20 cellular contexts compared by ENCODE assay signal in the genomic region with DNA sequence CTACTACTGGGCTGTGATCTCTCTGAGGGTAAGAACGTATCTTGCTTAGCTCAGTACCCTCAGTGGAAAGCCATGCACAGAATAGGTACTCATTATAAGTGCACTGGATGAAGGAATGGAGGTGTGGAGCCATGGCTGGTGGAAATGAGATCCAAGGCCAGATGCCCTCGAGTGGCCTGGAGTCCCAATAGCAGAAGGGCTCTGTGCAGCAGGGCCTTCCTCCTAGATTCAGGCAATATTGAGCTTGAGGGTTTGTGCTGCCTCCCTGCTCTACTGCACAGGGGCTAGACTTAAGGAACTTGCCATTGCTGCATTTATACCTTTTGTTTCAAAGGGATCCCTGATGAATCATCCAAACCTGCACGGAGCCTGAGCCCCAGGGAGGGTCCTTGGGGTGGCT. TPM values are rescaled to one million over a fixed set of nuclear protein-coding genes. Genes with fewer than 3 reads are reported as not detected.
DNase-seq lines count a peak whose midpoint lies in the region; ATAC-seq and TF ChIP-seq lines count a peak whose summit lies in the region.
"Had no signal": no experiment of that assay in that cellular context is flagged by ENCODE, and none has a peak within 500 bp of the region (broad histone marks: within the 10 kb centered on the region; RNA-seq: fewer than 3 reads in every experiment).

No MANE protein-coding gene starts in this region.

- H3K4ac ChIP-seq in H9 (ENCODE audit: low read depth, low read length) = no peak overlapping the region

- no peak overlapping the region for H2BK20ac ChIP-seq in H9 (ENCODE audit: low read depth, low read length, poor library complexity, severe bottlenecking)

- no peak overlapping the region for H4K8ac ChIP-seq in H9 (replicated peaks; ENCODE audit: insufficient read length, low read depth, low read length)

- H4K5ac ChIP-seq in H9 (ENCODE audit: insufficient read length, low read depth, low read length) = no peak overlapping the region

- no peak overlapping the region for H3T11ph ChIP-seq in H9 (ENCODE audit: low read length)

- no peaks in the 10 kb centered on the region for H4K20me1 ChIP-seq in H9 (ENCODE audit: control insufficient read depth, insufficient read depth, insufficient read length)
- H4K20me1 ChIP-seq: BLaER1 had no signal

- no peak overlapping the region for H3K27ac ChIP-seq in H9 (ENCODE audit: insufficient read length, low read depth, low read length)
- H3K27ac ChIP-seq: 22Rv1, BLaER1, C4-2B had no signal

- no peak overlapping the region for H2BK5ac ChIP-seq in H9 (ENCODE audit: insufficient read length, low read length)

- no peak overlapping the region for H3K4me2 ChIP-seq in H9 (ENCODE audit: insufficient read depth, insufficient read length, low read length)
- H3K4me2 ChIP-seq: BLaER1, GM23338 had no signal

- TF ChIP-seq CTCF in H9 (conservative IDR thresholded peaks at IDR 0.05) (no peak), osteocyte (IDR thresholded peaks at IDR 0.05) (no peak)

- no peaks in the 10 kb centered on the region for H3K27me3 ChIP-seq in H9 (ENCODE audit: insufficient read depth, low read length)
- H3K27me3 ChIP-seq: BLaER1 had no signal

- no peak overlapping the region for H3K9ac ChIP-seq in H9 (ENCODE audit: extremely low read depth, insufficient read length, low read length)
- H3K9ac ChIP-seq: BLaER1 had no signal

- H2BK12ac ChIP-seq in H9 (ENCODE audit: insufficient read length, low read depth, low read length) = no peak overlapping the region

- CTCF ChIA-PET in activated CD8-positive, alpha-beta memory T cell treated with anti-CD3 and anti-CD28 coated beads, Interleukin-2, amount 10 ng/mL, durations not matched to agents 7 days and 5 days (lab: Charles Lee) = interaction anchor here (1.4 kb wide), 1 partner anchor 12 kb away, joined by 3 read pairs; no protein-coding TSS in a partner anchor

- H3K14ac ChIP-seq in H9 (ENCODE audit: insufficient read depth, low read length) = no peak overlapping the region; the same call in 1 of the 2 replicates

- H3K23me2 ChIP-seq in H9 (ENCODE audit: insufficient read length, low read depth, low read length, poor library complexity, severe bottlenecking) = no peaks in the 10 kb centered on the region

- H3K23ac ChIP-seq in H9 (ENCODE audit: insufficient read length, low read depth, low read length) = no peak overlapping the region

- H2AK5ac ChIP-seq in H9 (ENCODE audit: insufficient read length, low read length) = no peak overlapping the region

- no peaks in the 10 kb centered on the region for H3K9me3 Mint-ChIP-seq in activated CD8-positive, alpha-beta memory T cell treated with anti-CD3 and anti-CD28 coated beads, Interleukin-2, amount 10 ng/mL, durations not matched to agents 7 days and 5 days (ENCODE audit: low read depth)
- H3K9me3 Mint-ChIP-seq in H9 (no peaks in the 10 kb centered on the region; a peak in 1 of 5 replicates), osteocyte (ENCODE audit: unreplicated experiment) (no peaks in the 10 kb centered on the region)
- H3K9me3 Mint-ChIP-seq: CD8-positive, alpha-beta T cell; GM23338; HFFc6 had no signal

- no peak overlapping the region for H2AFZ ChIP-seq in H9 (ENCODE audit: low read length)
- H2AFZ ChIP-seq: GM23338 had no signal

- H3K4me1 ChIP-seq in H9 (ENCODE audit: insufficient read depth, low read length) = no peaks in the 10 kb centered on the region
- H3K4me1 ChIP-seq: BLaER1, Caco-2, HAP-1 had no signal

- H3K4me1 Mint-ChIP-seq in activated CD8-positive, alpha-beta memory T cell treated with anti-CD3 and anti-CD28 coated beads, Interleukin-2, amount 10 ng/mL, durations not matched to agents 7 days and 5 days = no peaks in the 10 kb centered on the region
- H3K4me1 Mint-ChIP-seq in H9 = peaks cover 0 to 3% of the 10 kb centered on the region in 2 experiments; a peak in 2 of 4 replicates
- H3K4me1 Mint-ChIP-seq in osteocyte (ENCODE audit: unreplicated experiment) = no peaks in the 10 kb centered on the region
- H3K4me1 Mint-ChIP-seq: B cell; CD4-positive, CD25-positive, alpha-beta regulatory T cell; GM23338 had no signal

- no peak for ATAC-seq in activated CD8-positive, alpha-beta memory T cell treated with anti-CD3 and anti-CD28 coated beads, Interleukin-2, amount 10 ng/mL, durations not matched to agents 7 days and 5 days
- no peak for ATAC-seq in GM18873 (IDR thresholded peaks at IDR 0.05; ENCODE audit: low FRiP score, unreplicated experiment)
- ATAC-seq: CD8-positive, alpha-beta T cell; GM23338 had no signal

- peaks cover 39% of the 10 kb centered on the region for H3K27me3 Mint-ChIP-seq in activated CD8-positive, alpha-beta memory T cell treated with anti-CD3 and anti-CD28 coated beads, Interleukin-2, amount 10 ng/mL, durations not matched to agents 7 days and 5 days
- H3K27me3 Mint-ChIP-seq in H9 (ENCODE audit: low read depth) (peaks cover 33% of the 10 kb centered on the region), osteocyte (ENCODE audit: unreplicated experiment) (peaks cover 67% of the 10 kb centered on the region)

- H3K79me2 ChIP-seq in H9 (ENCODE audit: insufficient read depth, low read length) = no peaks in the 10 kb centered on the region

- no peak overlapping the region; the same call in 1 of the 2 replicates for H2BK15ac ChIP-seq in H9 (ENCODE audit: low read depth, low read length)

- no peak overlapping the region for H3K18ac ChIP-seq in H9 (ENCODE audit: insufficient read length, low read depth, low read length)

- H3K79me1 ChIP-seq in H9 (ENCODE audit: insufficient read depth, low read depth, low read length, poor library complexity, severe bottlenecking) = no peaks in the 10 kb centered on the region

- no peak overlapping the region for H3K56ac ChIP-seq in H9 (ENCODE audit: insufficient read length, low read depth, low read length)

- H3K27ac Mint-ChIP-seq in activated CD8-positive, alpha-beta memory T cell treated with anti-CD3 and anti-CD28 coated beads, Interleukin-2, amount 10 ng/mL, durations not matched to agents 7 days and 5 days = no peak overlapping the region
- no peak overlapping the region for H3K27ac Mint-ChIP-seq in H9
- no peak overlapping the region for H3K27ac Mint-ChIP-seq in osteocyte (ENCODE audit: unreplicated experiment)
- H3K27ac Mint-ChIP-seq: B cell; CD4-positive, CD25-positive, alpha-beta regulatory T cell; CD8-positive, alpha-beta T cell; GM23338; HFFc6 had no signal

- no peaks in the 10 kb centered on the region for H3K9me3 ChIP-seq in H9 (ENCODE audit: control insufficient read depth, low read depth, low read length)
- H3K9me3 ChIP-seq: BLaER1, Caco-2, HAP-1 had no signal

- no peak overlapping the region for H2BK120ac ChIP-seq in H9 (ENCODE audit: low read depth, low read length, poor library complexity, severe bottlenecking)

- no peaks in the 10 kb centered on the region for H3K36me3 Mint-ChIP-seq in activated CD8-positive, alpha-beta memory T cell treated with anti-CD3 and anti-CD28 coated beads, Interleukin-2, amount 10 ng/mL, durations not matched to agents 7 days and 5 days
- H3K36me3 Mint-ChIP-seq in H9 (ENCODE audit: insufficient read depth in 1 of 3, low read depth in 3 of 3) = no peaks in the 10 kb centered on the region
- no peaks in the 10 kb centered on the region for H3K36me3 Mint-ChIP-seq in osteocyte (ENCODE audit: unreplicated experiment)
- H3K36me3 Mint-ChIP-seq: CD4-positive, CD25-positive, alpha-beta regulatory T cell; CD8-positive, alpha-beta T cell had no signal

- H4K91ac ChIP-seq in H9 (ENCODE audit: insufficient read length, low read depth, low read length) = no peak overlapping the region

- no peak overlapping the region for H3K4me3 Mint-ChIP-seq in activated CD8-positive, alpha-beta memory T cell treated with anti-CD3 and anti-CD28 coated beads, Interleukin-2, amount 10 ng/mL, durations not matched to agents 7 days and 5 days
- H3K4me3 Mint-ChIP-seq in H9 = no peak overlapping the region
- H3K4me3 Mint-ChIP-seq in osteocyte (ENCODE audit: unreplicated experiment) = no peak overlapping the region
- H3K4me3 Mint-ChIP-seq: B cell; CD4-positive, CD25-positive, alpha-beta regulatory T cell; CD8-positive, alpha-beta T cell; GM23338; HFFc6 had no signal

- DNase-seq in activated CD8-positive, alpha-beta memory T cell treated with anti-CD3 and anti-CD28 coated beads, Interleukin-2, amount 10 ng/mL, durations not matched to agents 7 days and 5 days = peak; percentile 36
- DNase-seq in activated CD8-positive, alpha-beta memory T cell treated with anti-CD3 and anti-CD28 coated beads for 24 hours = no peak
- DNase-seq in H9 (peak; percentile 12), islet precursor cell (peak; percentile 40), osteocyte (ENCODE audit: extremely low spot score, unreplicated experiment) (peak; percentile 67), iPS-NIHi11 (ENCODE audit: low spot score) (no peak), NOMO-1 (lab: John Stamatoyannopoulos, UW; ENCODE audit: unreplicated experiment in 2 of 2) (no peak)
- DNase-seq: Caco-2; CD4-positive, CD25-positive, alpha-beta regulatory T cell; CD8-positive, alpha-beta T cell; DMS153; DND-41; HFFc6 had no signal

- WGBS in H9 (ENCODE audit: extremely low coverage, insufficient read length, low lambda C conversion rate) = no CpG with 5 or more reads among the region's 3 CpGs

RNA-seq across cellular contexts. Expression of gene TUB, which starts 33.6 kb away (rescaled TPM):
- total RNA-seq in activated CD8-positive, alpha-beta memory T cell treated with anti-CD3 and anti-CD28 coated beads, Interleukin-2, amount 10 ng/mL, durations not matched to agents 7 days and 5 days = under 1 TPM; 0.07 to 0.09 TPM
- total RNA-seq in H9 (2021) (14.8 and 14.9 TPM in 2 replicates), osteocyte (7.8 and 8.7 TPM in 2 replicates)
- total RNA-seq: Caco-2; CD8-positive, alpha-beta T cell had no signal

Comparison
In these comparisons a context has a peak if more than half of its experiments do, and no peak if none do; other contexts are left out.
1. DNase-seq: peak in activated CD8-positive, alpha-beta memory T cell treated with anti-CD3 and anti-CD28 coated beads, Interleukin-2, amount 10 ng/mL, durations not matched to agents 7 days and 5 days (single experiment), H9 (single experiment), islet precursor cell (single experiment) and osteocyte (single experiment); none in activated CD8-positive, alpha-beta memory T cell treated with anti-CD3 and anti-CD28 coated beads for 24 hours (single experiment), iPS-NIHi11 (single experiment) and NOMO-1 (0 of 2).